Comparison of ENCODE assay signal across 8 cellular contexts in the genomic region with DNA sequence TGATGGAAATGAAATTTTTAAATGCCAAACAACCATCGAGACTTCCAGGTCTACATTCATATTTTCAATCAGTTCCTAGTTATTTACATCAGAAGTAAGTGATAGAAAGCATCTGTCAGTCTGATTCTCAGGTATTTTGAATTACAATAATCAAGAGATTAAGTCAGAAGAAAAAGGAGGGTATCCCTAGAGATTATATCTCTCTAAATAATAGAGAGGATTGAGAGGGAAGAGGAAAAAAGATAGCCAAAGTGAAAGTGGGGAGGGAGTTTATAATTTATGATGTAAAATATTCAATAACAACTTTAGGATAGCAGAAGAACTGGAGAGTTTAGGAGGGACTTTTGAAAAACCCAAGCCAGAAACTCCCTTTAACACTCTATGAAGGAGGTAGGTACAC.
"Had no signal": no experiment of that assay in that cellular context is flagged by ENCODE, and none has a peak within 500 bp of the region (broad histone marks: within the 10 kb centered on the region; RNA-seq: fewer than 3 reads in every experiment).

No MANE protein-coding gene starts in this region.

- ATAC-seq: HepG2 had no signal

- H3K9me3 Mint-ChIP-seq: IgD-negative memory B cell had no signal

- H3K27ac ChIP-seq: HL-60, KMS-11 had no signal

- H3K4me2 ChIP-seq: KMS-11 had no signal

- H3K4me1 Mint-ChIP-seq: IgD-negative memory B cell had no signal

- DNase-seq: GOT3, H7, HCEC 1CT, KBM-7 had no signal

- H3K27ac Mint-ChIP-seq: IgD-negative memory B cell had no signal

- H3K27me3 Mint-ChIP-seq: IgD-negative memory B cell had no signal

- H3K4me3 Mint-ChIP-seq: IgD-negative memory B cell had no signal

- H3K36me3 Mint-ChIP-seq: IgD-negative memory B cell had no signal
